9 cellular contexts compared by ENCODE assay signal in the genomic region with DNA sequence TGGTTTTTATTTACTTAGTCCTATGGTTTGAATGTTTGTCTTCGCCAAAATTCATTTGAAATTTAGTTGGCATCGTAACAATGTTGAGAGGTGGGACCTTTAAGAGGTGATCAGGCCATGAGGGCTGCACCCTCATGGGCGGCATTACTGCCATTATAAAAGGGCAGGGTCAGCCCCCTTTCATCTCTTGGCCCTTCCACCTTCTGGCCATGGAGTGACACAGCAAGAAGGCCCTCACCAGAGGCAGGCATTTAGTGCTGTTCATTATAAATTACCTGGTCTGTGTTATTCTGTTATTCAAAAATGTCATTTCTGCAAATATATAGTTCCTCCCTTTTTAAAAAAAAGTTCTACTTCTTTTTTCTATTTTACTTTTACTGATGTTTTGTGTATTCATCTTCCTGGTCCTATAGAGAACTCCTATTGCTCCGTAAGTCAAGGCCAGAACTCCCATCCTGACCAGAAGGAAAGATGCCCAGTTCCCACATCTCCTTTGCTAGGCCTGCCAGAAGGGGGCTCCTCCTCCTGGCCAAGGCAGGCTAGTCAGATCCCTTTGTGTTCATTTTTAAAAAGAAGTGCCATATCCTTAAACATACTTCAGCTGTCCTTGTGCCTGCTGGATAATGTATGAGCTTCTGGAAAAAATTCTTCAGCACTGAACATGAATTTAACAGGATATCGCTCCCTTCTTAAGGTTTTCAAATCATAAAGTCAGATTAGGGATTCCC. TPM values are rescaled to one million over a fixed set of nuclear protein-coding genes. Genes with fewer than 3 reads are reported as not detected.
DNase-seq lines count a peak whose midpoint lies in the region; ATAC-seq, FAIRE-seq and TF ChIP-seq lines count a peak whose summit lies in the region.
"Had no signal": no experiment of that assay in that cellular context is flagged by ENCODE, and none has a peak within 500 bp of the region (broad histone marks: within the 10 kb centered on the region; RNA-seq: fewer than 3 reads in every experiment).

No MANE protein-coding gene starts in this region.

- ATAC-seq in A549 (peak; percentile 61 to 80; a peak in 4 of 6 replicates), SK-N-SH treated with all-trans-retinoic acid at 6 μM for 48 hours (peak; percentile 87), GM18907 (IDR thresholded peaks at IDR 0.05; ENCODE audit: unreplicated experiment) (no peak), HG02571 (IDR thresholded peaks at IDR 0.05; ENCODE audit: unreplicated experiment) (no peak)

- WGBS in A549 (ENCODE audit: missing lambda C conversion rate) = 81% methylated on average over 5 of the region's 5 CpGs

- TF ChIP-seq CTCF in A549 (IDR thresholded peaks at IDR 0.05) (peak; percentile 39), GM13977 (IDR thresholded peaks at IDR 0.05; ENCODE audit: extremely low read depth, insufficient read depth, missing control alignments) (peak; percentile 30), foreskin fibroblast (IDR thresholded peaks at IDR 0.05; ENCODE audit: low read depth, low read length) (peak; percentile 61)

- in situ Hi-C loops in GM13977 (cut with MboI; ENCODE audit: low pct_unique_long_range_greater_than_20kb, low sequenced_read_pairs, unreplicated experiment) = no loop called here

- CTCF ChIA-PET in A549 (lab: Yijun Ruan, JAX) = interaction anchor here (0.7 to 0.8 kb wide), 2 partner anchors 12 to 38 kb away, joined by 3 to 4 read pairs; no protein-coding TSS in a partner anchor

- no peak for TF ChIP-seq EP300 in A549 (IDR thresholded peaks at IDR 0.05)

- no peak for FAIRE-seq in A549 (lab: Jason Lieb, UNC)

- no peak overlapping the region for H3K4me3 ChIP-seq in A549
- H3K4me3 ChIP-seq in foreskin fibroblast (ENCODE audit: low read depth in 1 of 2, low read length in 2 of 2) = no peak overlapping the region

- TF ChIP-seq POLR2A in A549 (IDR thresholded peaks at IDR 0.05; ENCODE audit: low read length) = no peak

- peak in 1 of 2 experiments; percentile 53; a peak in 3 of 5 replicates for TF ChIP-seq RAD21 in A549 (conservative IDR thresholded peaks at IDR 0.05 in 1 of 2, IDR thresholded peaks at IDR 0.05 in 1 of 2)

- no peak overlapping the region for H3K4me2 ChIP-seq in A549

- POLR2A ChIA-PET in A549 (lab: Yijun Ruan, JAX) = interaction anchor here (0.6 kb wide), 1 partner anchor 346 kb away, joined by 3 read pairs; no protein-coding TSS in a partner anchor

- peak in 1 of 2 experiments; percentile 52 for DNase-seq in A549 (ENCODE audit: low read depth in 1 of 2, low spot score in 1 of 2)
- DNase-seq in GM13977 (ENCODE audit: low spot score) = no peak
- peak in 1 of 2 donors; percentile 55 for DNase-seq in foreskin fibroblast
- DNase-seq in NCI-H146 (lab: John Stamatoyannopoulos, UW) = no peak
- DNase-seq in activated CD4-positive, alpha-beta T cell treated with anti-CD3 and anti-CD28 coated beads for 48 hours = no peak
- DNase-seq: DMS79 had no signal

- H3K9me3 ChIP-seq in A549 = no peaks in the 10 kb centered on the region

- H3K4me1 ChIP-seq in A549 = peaks cover 24% of the 10 kb centered on the region

- no peak overlapping the region for H3K27ac ChIP-seq in A549

TF ChIP-seq in A549, 52 proteins besides CTCF, POLR2A, EP300 and RAD21:
- TF ChIP-seq NR3C1 (IDR thresholded peaks at IDR 0.05) = no peak
- no peak for TF ChIP-seq RCOR1 (IDR thresholded peaks at IDR 0.05; ENCODE audit: low read depth, low read length)
- TF ChIP-seq SMC3 (IDR thresholded peaks at IDR 0.05) = peak; percentile 36; the same call in 1 of the 3 replicates
- no peak for TF ChIP-seq HEYL (CRISPR knock-in tag; IDR thresholded peaks at IDR 0.05)
- TF ChIP-seq JUNB (IDR thresholded peaks at IDR 0.05) = no peak

TF ChIP-seq in SK-N-SH treated with all-trans-retinoic acid at 6 μM for 48 hours, 23 proteins besides CTCF, POLR2A, EP300 and RAD21 (continues in another document):
- TF ChIP-seq, protein P1, sequence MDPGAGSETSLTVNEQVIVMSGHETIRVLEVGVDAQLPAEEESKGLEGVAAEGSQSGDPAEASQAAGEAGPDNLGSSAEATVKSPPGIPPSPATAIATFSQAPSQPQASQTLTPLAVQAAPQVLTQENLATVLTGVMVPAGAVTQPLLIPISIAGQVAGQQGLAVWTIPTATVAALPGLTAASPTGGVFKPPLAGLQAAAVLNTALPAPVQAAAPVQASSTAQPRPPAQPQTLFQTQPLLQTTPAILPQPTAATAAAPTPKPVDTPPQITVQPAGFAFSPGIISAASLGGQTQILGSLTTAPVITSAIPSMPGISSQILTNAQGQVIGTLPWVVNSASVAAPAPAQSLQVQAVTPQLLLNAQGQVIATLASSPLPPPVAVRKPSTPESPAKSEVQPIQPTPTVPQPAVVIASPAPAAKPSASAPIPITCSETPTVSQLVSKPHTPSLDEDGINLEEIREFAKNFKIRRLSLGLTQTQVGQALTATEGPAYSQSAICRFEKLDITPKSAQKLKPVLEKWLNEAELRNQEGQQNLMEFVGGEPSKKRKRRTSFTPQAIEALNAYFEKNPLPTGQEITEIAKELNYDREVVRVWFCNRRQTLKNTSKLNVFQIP (CRISPR knock-in tag; IDR thresholded peaks at IDR 0.05; ENCODE audit: borderline replicate concordance, low read depth) = no peak
- TF ChIP-seq SNAI2 (CRISPR knock-in tag; IDR thresholded peaks at IDR 0.05) = no peak
- TF ChIP-seq GLIS3 (CRISPR knock-in tag; IDR thresholded peaks at IDR 0.05) = no peak
- no peak for TF ChIP-seq CSDC2 (CRISPR knock-in tag; IDR thresholded peaks at IDR 0.05)
- no peak for TF ChIP-seq TCF4 (CRISPR knock-in tag; IDR thresholded peaks at IDR 0.05; ENCODE audit: borderline replicate concordance)
- TF ChIP-seq PPARA (CRISPR knock-in tag; IDR thresholded peaks at IDR 0.05; ENCODE audit: borderline replicate concordance) = no peak
- no peak for TF ChIP-seq ZC3H10 (CRISPR knock-in tag; IDR thresholded peaks at IDR 0.05)
- TF ChIP-seq, protein P2, sequence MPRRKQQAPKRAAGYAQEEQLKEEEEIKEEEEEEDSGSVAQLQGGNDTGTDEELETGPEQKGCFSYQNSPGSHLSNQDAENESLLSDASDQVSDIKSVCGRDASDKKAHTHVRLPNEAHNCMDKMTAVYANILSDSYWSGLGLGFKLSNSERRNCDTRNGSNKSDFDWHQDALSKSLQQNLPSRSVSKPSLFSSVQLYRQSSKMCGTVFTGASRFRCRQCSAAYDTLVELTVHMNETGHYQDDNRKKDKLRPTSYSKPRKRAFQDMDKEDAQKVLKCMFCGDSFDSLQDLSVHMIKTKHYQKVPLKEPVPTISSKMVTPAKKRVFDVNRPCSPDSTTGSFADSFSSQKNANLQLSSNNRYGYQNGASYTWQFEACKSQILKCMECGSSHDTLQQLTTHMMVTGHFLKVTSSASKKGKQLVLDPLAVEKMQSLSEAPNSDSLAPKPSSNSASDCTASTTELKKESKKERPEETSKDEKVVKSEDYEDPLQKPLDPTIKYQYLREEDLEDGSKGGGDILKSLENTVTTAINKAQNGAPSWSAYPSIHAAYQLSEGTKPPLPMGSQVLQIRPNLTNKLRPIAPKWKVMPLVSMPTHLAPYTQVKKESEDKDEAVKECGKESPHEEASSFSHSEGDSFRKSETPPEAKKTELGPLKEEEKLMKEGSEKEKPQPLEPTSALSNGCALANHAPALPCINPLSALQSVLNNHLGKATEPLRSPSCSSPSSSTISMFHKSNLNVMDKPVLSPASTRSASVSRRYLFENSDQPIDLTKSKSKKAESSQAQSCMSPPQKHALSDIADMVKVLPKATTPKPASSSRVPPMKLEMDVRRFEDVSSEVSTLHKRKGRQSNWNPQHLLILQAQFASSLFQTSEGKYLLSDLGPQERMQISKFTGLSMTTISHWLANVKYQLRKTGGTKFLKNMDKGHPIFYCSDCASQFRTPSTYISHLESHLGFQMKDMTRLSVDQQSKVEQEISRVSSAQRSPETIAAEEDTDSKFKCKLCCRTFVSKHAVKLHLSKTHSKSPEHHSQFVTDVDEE (CRISPR knock-in tag; IDR thresholded peaks at IDR 0.05) = no peak
- TF ChIP-seq ARNTL (CRISPR knock-in tag; IDR thresholded peaks at IDR 0.05; ENCODE audit: borderline replicate concordance, low read depth) = no peak
- TF ChIP-seq ZFP30 (CRISPR knock-in tag; IDR thresholded peaks at IDR 0.05) = no peak
- TF ChIP-seq ISL1 (CRISPR knock-in tag; IDR thresholded peaks at IDR 0.05) = no peak
- no peak for TF ChIP-seq ZNF565 (CRISPR knock-in tag; conservative IDR thresholded peaks at IDR 0.05; ENCODE audit: low read depth)
- no peak for TF ChIP-seq TOX (CRISPR knock-in tag; IDR thresholded peaks at IDR 0.05; ENCODE audit: borderline replicate concordance)
- TF ChIP-seq, protein P3, sequence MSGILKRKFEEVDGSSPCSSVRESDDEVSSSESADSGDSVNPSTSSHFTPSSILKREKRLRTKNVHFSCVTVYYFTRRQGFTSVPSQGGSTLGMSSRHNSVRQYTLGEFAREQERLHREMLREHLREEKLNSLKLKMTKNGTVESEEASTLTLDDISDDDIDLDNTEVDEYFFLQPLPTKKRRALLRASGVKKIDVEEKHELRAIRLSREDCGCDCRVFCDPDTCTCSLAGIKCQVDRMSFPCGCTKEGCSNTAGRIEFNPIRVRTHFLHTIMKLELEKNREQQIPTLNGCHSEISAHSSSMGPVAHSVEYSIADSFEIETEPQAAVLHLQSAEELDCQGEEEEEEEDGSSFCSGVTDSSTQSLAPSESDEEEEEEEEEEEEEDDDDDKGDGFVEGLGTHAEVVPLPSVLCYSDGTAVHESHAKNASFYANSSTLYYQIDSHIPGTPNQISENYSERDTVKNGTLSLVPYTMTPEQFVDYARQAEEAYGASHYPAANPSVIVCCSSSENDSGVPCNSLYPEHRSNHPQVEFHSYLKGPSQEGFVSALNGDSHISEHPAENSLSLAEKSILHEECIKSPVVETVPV (CRISPR knock-in tag; IDR thresholded peaks at IDR 0.05) = no peak

RNA-seq across cellular contexts. Expression of gene LBR, which starts 10.0 kb away (rescaled TPM):
- polyA plus RNA-seq in A549 (2011; rRNA removed) (54.6 and 68.7 TPM in 2 replicates), A549 (2017; fragmentation: RNase III; extraction: RNeasy Plus Mini Kit Qiagen cat#74134 plus additional on column Dnase treatment) (39.2 to 40.8 TPM (median 39.8 TPM) in 3 replicates)
- polyA plus RNA-seq in A549 (2012; cell fraction: cytosol; rRNA removed) = 20.9 and 26.8 TPM in 2 replicates
- polyA plus RNA-seq in A549 (2012; cell fraction: nucleus; rRNA removed) = 26.0 and 49.8 TPM in 2 replicates
- 50.6 and 60.7 TPM in 2 replicates for polyA minus RNA-seq in A549 (2011; rRNA and poly(A)+ RNA removed)

Comparison
In these comparisons a context has a peak if more than half of its experiments do, and no peak if none do; other contexts are left out.
1. ATAC-seq: peak in A549 (2 of 2) and SK-N-SH treated with all-trans-retinoic acid at 6 μM for 48 hours (single experiment); none in GM18907 (single experiment) and HG02571 (single experiment).
2. Peak in every context shown above with its lines, with median percentiles within 50 percentile points of each other: CTCF ChIP-seq.